10 cellular contexts compared by ENCODE assay signal in genomic region chr17:75975187-75975586, GRCh38. TPM values are rescaled to one million over a fixed set of nuclear protein-coding genes. Genes with fewer than 3 reads are reported as not detected.
DNase-seq lines count a peak whose midpoint lies in the region; ATAC-seq and TF ChIP-seq lines count a peak whose summit lies in the region.
"Not testable (repeated sequence)": the region's sequence is repeated elsewhere in the genome, so short reads cannot be mapped to it uniquely, and the experiment has no call there.
"Had no signal": no experiment of that assay in that cellular context is flagged by ENCODE, and none has a peak within 500 bp of the region (broad histone marks: within the 10 kb centered on the region; RNA-seq: fewer than 3 reads in every experiment).

No MANE protein-coding gene starts in this region.

- H3K27ac Mint-ChIP-seq in endodermal cell = not testable (repeated sequence)

- not testable (repeated sequence) for ATAC-seq in body of pancreas, sciatic nerve

- not testable (repeated sequence) for TF ChIP-seq RAD21 in liver (IDR thresholded peaks at IDR 0.05)

- not testable (repeated sequence) for TF ChIP-seq CTCF in Peyer's patch (IDR thresholded peaks at IDR 0.05); body of pancreas (IDR thresholded peaks at IDR 0.05); endodermal cell (conservative IDR thresholded peaks at IDR 0.05); liver (IDR thresholded peaks at IDR 0.05; ENCODE audit: low read depth, low read length, missing input control); stomach (IDR thresholded peaks at IDR 0.05)

- intact Hi-C loops in body of pancreas (cut with DNase I); sciatic nerve (cut with DNase I); stomach (cut with DNase I; ENCODE audit: low total_unique reads): not testable (repeated sequence)

- not testable (repeated sequence) for H3K4me3 Mint-ChIP-seq in endodermal cell

- H3K27me3 Mint-ChIP-seq in endodermal cell (ENCODE audit: insufficient read depth) = not testable (repeated sequence)

- H3K9me3 ChIP-seq in Peyer's patch; body of pancreas; endodermal cell (ENCODE audit: control insufficient read depth, low read length); liver (ENCODE audit: control insufficient read depth in 4 of 4, low read length in 3 of 4); muscle layer of duodenum (ENCODE audit: control insufficient read depth in 1 of 2, low read length in 2 of 2); stomach: not testable (repeated sequence)

- not testable (repeated sequence) for H3K9me3 Mint-ChIP-seq in endodermal cell

- peak overlapping the region in 2 of 4 donors; percentile 17 to 70 for H3K4me3 ChIP-seq in Peyer's patch
- not testable (repeated sequence) for H3K4me3 ChIP-seq in body of pancreas; muscle layer of duodenum (ENCODE audit: low read depth in 1 of 2, low read length in 2 of 2); stomach
- H3K4me3 ChIP-seq in endodermal cell (ENCODE audit: low read length) = peak overlapping the region; percentile 96
- peak overlapping the region; percentile 0 to 38 (median 32) for H3K4me3 ChIP-seq in liver (ENCODE audit: low read depth in 1 of 3, low read length in 3 of 3)

- peaks cover 21% of the 10 kb centered on the region for H3K4me1 Mint-ChIP-seq in endodermal cell

- not testable (repeated sequence) for H3K9ac ChIP-seq in endodermal cell (ENCODE audit: extremely low read depth, low read length, poor library complexity, severe bottlenecking)
- peak overlapping the region; percentile 47 to 76 for H3K9ac ChIP-seq in liver (ENCODE audit: low read depth in 1 of 2, low read length in 2 of 2)

- H3K27ac ChIP-seq in Peyer's patch (peak overlapping the region in 3 of 4 donors; percentile 40 to 66 (median 65)), body of pancreas (peak overlapping the region in 3 of 4 donors; percentile 62 to 97 (median 67)), liver (ENCODE audit: low read depth in 1 of 2, low read length in 2 of 2) (peak overlapping the region; percentile 97 to 98), muscle layer of duodenum (ENCODE audit: low read length) (peak overlapping the region; percentile 68), stomach (peak overlapping the region in 3 of 5 donors; percentile 47 to 95 (median 57))
- H3K27ac ChIP-seq in endodermal cell (ENCODE audit: low read depth, low read length) = not testable (repeated sequence)

- H3K27me3 ChIP-seq in Peyer's patch; body of pancreas; endodermal cell (ENCODE audit: control insufficient read depth, insufficient read depth, low read length, poor library complexity, severe bottlenecking); liver (ENCODE audit: control insufficient read depth in 4 of 4, insufficient read depth in 4 of 4, low read length in 3 of 4); muscle layer of duodenum (ENCODE audit: low read depth, low read length); stomach: not testable (repeated sequence)

- TF ChIP-seq POLR2A in Peyer's patch (IDR thresholded peaks at IDR 0.05); body of pancreas (IDR thresholded peaks at IDR 0.05); stomach (IDR thresholded peaks at IDR 0.05): not testable (repeated sequence)

- H3K4me1 ChIP-seq in Peyer's patch (peaks cover 0 to 41% (median 4%) of the 10 kb centered on the region in 4 donors), body of pancreas (peaks cover 76% of the 10 kb centered on the region), liver (ENCODE audit: control insufficient read depth in 4 of 4, insufficient read depth in 4 of 4, low read length in 3 of 4) (peaks cover 3 to 59% (median 30%) of the 10 kb centered on the region in 4 donors), muscle layer of duodenum (ENCODE audit: control insufficient read depth in 1 of 2, insufficient read depth in 2 of 2, low read length in 2 of 2) (peaks cover 0 to 22% of the 10 kb centered on the region in 2 donors), stomach (peaks cover 17 to 81% (median 49%) of the 10 kb centered on the region in 4 donors)
- H3K4me1 ChIP-seq in endodermal cell (ENCODE audit: control insufficient read depth, insufficient read depth, low read length) = not testable (repeated sequence)

- 90 to 92% methylated on average over 6 of the region's 6 CpGs for WGBS in body of pancreas, 2 donors
- 96 to 98% methylated on average over 5 to 6 of the region's 6 CpGs for WGBS in endodermal cell (ENCODE audit: insufficient coverage in 1 of 2, insufficient read length in 1 of 2), 2 experiments
- 73% methylated on average over 6 of the region's 6 CpGs for WGBS in liver
- WGBS in stomach, 5 donors = 86 to 97% (median 96%) methylated on average over 6 of the region's 6 CpGs

- H3K36me3 ChIP-seq in Peyer's patch = peaks cover 0 to 34% (median 0%) of the 10 kb centered on the region in 3 donors
- H3K36me3 ChIP-seq in body of pancreas (replicated peaks in 1 of 2; ENCODE audit: insufficient read depth in 1 of 2, low read depth in 2 of 2) = not testable (repeated sequence)
- peaks cover 63% of the 10 kb centered on the region for H3K36me3 ChIP-seq in endodermal cell (ENCODE audit: control insufficient read depth, insufficient read depth, low read length)
- H3K36me3 ChIP-seq in liver (ENCODE audit: control insufficient read depth in 4 of 4, insufficient read depth in 3 of 4, low read depth in 1 of 4, low read length in 3 of 4) = peaks cover 4 to 13% (median 11%) of the 10 kb centered on the region in 4 donors
- H3K36me3 ChIP-seq in muscle layer of duodenum (ENCODE audit: control insufficient read depth in 1 of 2, insufficient read depth in 2 of 2, low read length in 2 of 2) = peaks cover 9 to 11% of the 10 kb centered on the region in 2 donors
- H3K36me3 ChIP-seq in stomach = peaks cover 4 to 35% (median 28%) of the 10 kb centered on the region in 4 donors

- not testable (repeated sequence) for TF ChIP-seq EP300 in stomach (IDR thresholded peaks at IDR 0.05)

- H3K36me3 Mint-ChIP-seq in endodermal cell (ENCODE audit: low read depth) = peaks cover 51% of the 10 kb centered on the region

- DNase-seq in Peyer's patch, body of pancreas, endodermal cell, stomach: not testable (repeated sequence)
- peak; percentile 27 for DNase-seq in sciatic nerve (ENCODE audit: low spot score)

RNA-seq across cellular contexts. Expression of gene ACOX1, which starts 3.8 kb away (rescaled TPM):
- total RNA-seq in Peyer's patch (100 to 1,000 TPM in 3 of 4 donors, 10 to 100 TPM in 1; 26.4 to 268 (median 193) TPM), body of pancreas (10 to 100 TPM; 69.0 to 77.1 TPM), endodermal cell (10 to 100 TPM; 28.6 to 37.1 TPM), liver (100 to 1,000 TPM in 1 of 2 donors, 10 to 100 TPM in 1; 81.1 to 293 TPM), sciatic nerve (64.6 TPM), stomach (100 to 1,000 TPM in 1 of 5 donors, 10 to 100 TPM in 4; 28.1 to 133 (median 71.8) TPM)
- 16.1 TPM for polyA plus RNA-seq in endodermal cell (2013, experiment 1 of 2)
- 13.6 TPM for polyA plus RNA-seq in endodermal cell (2013, experiment 2 of 2)
- polyA plus RNA-seq in liver (10 to 100 TPM; 33.3 to 45.7 TPM), stomach (10 to 100 TPM; 11.9 to 26.5 (median 20.6) TPM)

RNA-seq across cellular contexts. Expression of gene TEN1, which starts 3.9 kb away (rescaled TPM):
- total RNA-seq in Peyer's patch = 10 to 100 TPM in 3 of 4 donors, not detected in 1; 15.2 to 95.1 (median 27.9) TPM
- 1 to 10 TPM; 6.5 to 9.2 TPM for total RNA-seq in body of pancreas
- 10 to 100 TPM; 12.1 to 15.3 TPM for total RNA-seq in endodermal cell
- polyA plus RNA-seq in endodermal cell (2013, experiment 1 of 2) = 14.4 TPM
- polyA plus RNA-seq in endodermal cell (2013, experiment 2 of 2) = 13.5 TPM
- 10 to 100 TPM; 12.0 to 18.3 TPM for total RNA-seq in liver
- polyA plus RNA-seq in liver = 10 to 100 TPM; 14.6 to 30.0 TPM
- 8.1 TPM for total RNA-seq in sciatic nerve
- 100 to 1,000 TPM in 1 of 5 donors, 10 to 100 TPM in 3, not detected in 1; 14.2 to 121 (median 19.3) TPM for total RNA-seq in stomach
- polyA plus RNA-seq in stomach = 10 to 100 TPM; 37.1 to 66.6 (median 52.4) TPM

RNA-seq across cellular contexts. Expression of gene CDK3, which starts 25.5 kb away (rescaled TPM):
- 10 to 100 TPM; 11.7 to 38.7 (median 23.5) TPM for total RNA-seq in Peyer's patch
- total RNA-seq in body of pancreas = 1 to 10 TPM; 3.4 to 4.9 TPM
- 10 to 100 TPM in 1 of 2 donors, 1 to 10 TPM in 1; 7.3 to 11.7 TPM for total RNA-seq in endodermal cell
- 14.7 TPM for polyA plus RNA-seq in endodermal cell (2013, experiment 1 of 2)
- 10.5 TPM for polyA plus RNA-seq in endodermal cell (2013, experiment 2 of 2)
- total RNA-seq in liver = 1 to 10 TPM; 1.5 to 6.3 TPM
- polyA plus RNA-seq in liver = 1 to 10 TPM; 2.6 TPM
- total RNA-seq in sciatic nerve = 5.2 TPM
- 10 to 100 TPM in 1 of 5 donors, 1 to 10 TPM in 3, not detected in 1; 3.1 to 20.4 (median 7.3) TPM for total RNA-seq in stomach
- polyA plus RNA-seq in stomach = 10 to 100 TPM in 1 of 3 donors, 1 to 10 TPM in 2; 7.3 to 17.2 (median 8.2) TPM
- polyA plus RNA-seq: CD8-positive, alpha-beta memory T cell had no signal

RNA-seq across cellular contexts. Expression of gene FBF1, which starts 34.3 kb away (rescaled TPM):
- 10 to 100 TPM in 3 of 4 donors, 1 to 10 TPM in 1; 7.2 to 47.0 (median 25.0) TPM for total RNA-seq in Peyer's patch
- total RNA-seq in body of pancreas = 1 to 10 TPM; 2.6 to 4.2 TPM
- 10 to 100 TPM; 25.9 to 39.1 TPM for total RNA-seq in endodermal cell
- 16.8 TPM for polyA plus RNA-seq in endodermal cell (2013, experiment 1 of 2)
- polyA plus RNA-seq in endodermal cell (2013, experiment 2 of 2) = 13.0 TPM
- total RNA-seq in liver = 1 to 10 TPM; 2.3 to 5.6 TPM
- 1 to 10 TPM in 1 of 2 donors, under 1 TPM in 1; 0.39 to 1.2 TPM for polyA plus RNA-seq in liver
- 18.5 TPM for total RNA-seq in sciatic nerve
- 10 to 100 TPM in 4 of 5 donors, 1 to 10 TPM in 1; 3.8 to 21.7 (median 19.6) TPM for total RNA-seq in stomach
- 10 to 100 TPM in 1 of 3 donors, 1 to 10 TPM in 2; 1.7 to 10.4 (median 6.8) TPM for polyA plus RNA-seq in stomach

RNA-seq across cellular contexts. Expression of gene EVPL, which starts 51.9 kb away (rescaled TPM):
- total RNA-seq in Peyer's patch (10 to 100 TPM; 26.4 to 87.8 (median 55.0) TPM), body of pancreas (10 to 100 TPM in 1 of 2 donors, 1 to 10 TPM in 1; 4.9 to 13.0 TPM), endodermal cell (under 1 TPM; 0.20 to 0.51 TPM), liver (under 1 TPM in 1 of 2 donors, not detected in 1; 0.33 TPM), sciatic nerve (1.2 TPM), stomach (10 to 100 TPM in 2 of 5 donors, 1 to 10 TPM in 3; 1.2 to 89.8 (median 9.7) TPM)
- 0.04 TPM for polyA plus RNA-seq in endodermal cell (2013, experiment 1 of 2)
- polyA plus RNA-seq in endodermal cell (2013, experiment 2 of 2) = not detected
- polyA plus RNA-seq in liver (under 1 TPM; 0.03 to 0.21 TPM), stomach (100 to 1,000 TPM in 1 of 3 donors, 1 to 10 TPM in 2; 1.8 to 105 (median 8.2) TPM)
- total RNA-seq: HFFc6, HT1080 had no signal
- polyA plus RNA-seq: CD8-positive, alpha-beta memory T cell had no signal
